14 cellular contexts compared by ENCODE assay signal in genomic region chr16:65126845-65127624, GRCh38. TPM values are rescaled to one million over a fixed set of nuclear protein-coding genes. Genes with fewer than 3 reads are reported as not detected.
DNase-seq lines count a peak whose midpoint lies in the region; TF ChIP-seq lines count a peak whose summit lies in the region.
"Had no signal": no experiment of that assay in that cellular context is flagged by ENCODE, and none has a peak within 500 bp of the region (broad histone marks: within the 10 kb centered on the region; RNA-seq: fewer than 3 reads in every experiment).

No MANE protein-coding gene starts in this region.

- peaks cover 13% of the 10 kb centered on the region for H3F3A ChIP-seq in neural progenitor cell (ENCODE audit: low read depth)

- H3K9me3 ChIP-seq in neural progenitor cell (ENCODE audit: low read depth) = no peaks in the 10 kb centered on the region

- peaks cover 9% of the 10 kb centered on the region for H3K27me3 Mint-ChIP-seq in neural progenitor cell (ENCODE audit: insufficient read depth, low read depth)

- H3K4me3 ChIP-seq in LNCaP clone FGC (ENCODE audit: low read depth, low read length) (no peak overlapping the region), choroid plexus epithelial cell (ENCODE audit: low read depth, low read length) (no peak overlapping the region), neural progenitor cell (no peak overlapping the region)

- H3K4me3 Mint-ChIP-seq in neural progenitor cell = no peak overlapping the region
- H3K4me3 Mint-ChIP-seq: activated naive CD8-positive, alpha-beta T cell treated with anti-CD3 and anti-CD28 coated beads, Interleukin-2, amount 10 ng/mL, durations not matched to agents 7 days and 5 days had no signal

- H3K9ac ChIP-seq in neural progenitor cell = no peak overlapping the region

- DNase-seq in NCI-H748 (lab: John Stamatoyannopoulos, UW; ENCODE audit: unreplicated experiment) (peak; percentile 3), NCI-H748 treated with DMSO at 0.1 percent for 48 hours (lab: John Stamatoyannopoulos, UW) (no peak), LNCaP clone FGC (ENCODE audit: low read depth) (no peak), choroid plexus epithelial cell (ENCODE audit: low read depth) (no peak), neural progenitor cell (ENCODE audit: low spot score) (no peak), HCEC 1CT (no peak), COR-L47 (lab: John Stamatoyannopoulos, UW) (no peak), NCI-H226 (no peak)
- DNase-seq: activated CD4-positive, alpha-beta T cell treated with anti-CD3 and anti-CD28 coated beads for 1 hour; activated naive CD8-positive, alpha-beta T cell treated with anti-CD3 and anti-CD28 coated beads, Interleukin-2, amount 10 ng/mL, durations not matched to agents 7 days and 5 days; left colon; NCI-H187 treated with DMSO at 0.1 percent for 48 hours; SIG-M5 had no signal

- no peak overlapping the region for H2AFZ ChIP-seq in neural progenitor cell (replicated peaks)

- H3K27ac Mint-ChIP-seq in neural progenitor cell = no peak overlapping the region
- H3K27ac Mint-ChIP-seq: activated naive CD8-positive, alpha-beta T cell treated with anti-CD3 and anti-CD28 coated beads, Interleukin-2, amount 10 ng/mL, durations not matched to agents 7 days and 5 days had no signal

- no peaks in the 10 kb centered on the region for H3K79me2 ChIP-seq in neural progenitor cell (ENCODE audit: low read depth)

- H3K9me3 Mint-ChIP-seq in neural progenitor cell = no peaks in the 10 kb centered on the region
- H3K9me3 Mint-ChIP-seq: activated naive CD8-positive, alpha-beta T cell treated with anti-CD3 and anti-CD28 coated beads, Interleukin-2, amount 10 ng/mL, durations not matched to agents 7 days and 5 days had no signal

- TF ChIP-seq CTCF in LNCaP clone FGC (IDR thresholded peaks at IDR 0.05; ENCODE audit: control insufficient read depth, extremely low read depth, insufficient read depth) = peak; percentile 28
- TF ChIP-seq CTCF in choroid plexus epithelial cell (conservative IDR thresholded peaks at IDR 0.05; ENCODE audit: low read depth, low read length) = peak; percentile 49
- TF ChIP-seq CTCF in neural progenitor cell (IDR thresholded peaks at IDR 0.05) = peak; percentile 47

- no peaks in the 10 kb centered on the region for H3K36me3 ChIP-seq in neural progenitor cell

- no peak overlapping the region for H3K27ac ChIP-seq in neural progenitor cell
- H3K27ac ChIP-seq: epithelial cell of prostate had no signal

- H3K4me1 Mint-ChIP-seq in neural progenitor cell = peaks cover 16% of the 10 kb centered on the region
- H3K4me1 Mint-ChIP-seq: activated naive CD8-positive, alpha-beta T cell treated with anti-CD3 and anti-CD28 coated beads, Interleukin-2, amount 10 ng/mL, durations not matched to agents 7 days and 5 days had no signal

- H3K4me2 ChIP-seq in neural progenitor cell = no peak overlapping the region

- H4K20me1 ChIP-seq in neural progenitor cell (ENCODE audit: low read depth) = no peaks in the 10 kb centered on the region

- peaks cover 7% of the 10 kb centered on the region for H3K4me1 ChIP-seq in neural progenitor cell

- H3K36me3 Mint-ChIP-seq in neural progenitor cell = no peaks in the 10 kb centered on the region
- H3K36me3 Mint-ChIP-seq: activated naive CD8-positive, alpha-beta T cell treated with anti-CD3 and anti-CD28 coated beads, Interleukin-2, amount 10 ng/mL, durations not matched to agents 7 days and 5 days had no signal

- H3K27me3 ChIP-seq in neural progenitor cell = peaks cover 29% of the 10 kb centered on the region

RNA-seq across cellular contexts. Expression of gene CDH11, which starts 5.2 kb away (rescaled TPM):
- total RNA-seq in neural progenitor cell (ENCODE audit: low replicate concordance) = 98.5 and 167 TPM in 2 replicates
- total RNA-seq: activated naive CD8-positive, alpha-beta T cell treated with anti-CD3 and anti-CD28 coated beads, Interleukin-2, amount 10 ng/mL, durations not matched to agents 7 days and 5 days had no signal
